30 cellular contexts compared by ENCODE assay signal in genomic region chr17:27974045-27974436, GRCh38.
"Had no signal": no experiment of that assay in that cellular context is flagged by ENCODE, and none has a peak within 500 bp of the region (broad histone marks: within the 10 kb centered on the region; RNA-seq: fewer than 3 reads in every experiment).

No MANE protein-coding gene starts in this region.

- H3K4me1 ChIP-seq: ascending aorta, breast epithelium, colonic mucosa, esophagus squamous epithelium, gastroesophageal sphincter had no signal

- H3K4me1 Mint-ChIP-seq: activated CD4-positive, alpha-beta memory T cell treated with anti-CD3 and anti-CD28 coated beads, Interleukin-2, amount 10 ng/mL, durations not matched to agents 7 days and 5 days; activated CD4-positive, alpha-beta T cell treated with anti-CD3 and anti-CD28 coated beads, Interleukin-2, amount 10 ng/mL, durations not matched to agents 7 days and 5 days; activated naive CD4-positive, alpha-beta T cell treated with anti-CD3 and anti-CD28 coated beads, Interleukin-2, amount 10 ng/mL, durations not matched to agents 7 days and 5 days; activated naive CD8-positive, alpha-beta T cell treated with anti-CD3 and anti-CD28 coated beads, Interleukin-2, amount 10 ng/mL, durations not matched to agents 7 days and 5 days had no signal

- H3K27me3 ChIP-seq: ascending aorta, breast epithelium, cardiac muscle cell, colonic mucosa, esophagus squamous epithelium, hepatocyte had no signal

- H3K4me2 ChIP-seq: hepatocyte had no signal

- H3K27ac ChIP-seq: ascending aorta, breast epithelium, cardiac muscle cell, colonic mucosa, gastroesophageal sphincter, heart right ventricle, hepatocyte had no signal

- DNase-seq: activated CD4-positive, alpha-beta memory T cell treated with anti-CD3 and anti-CD28 coated beads, Interleukin-2, amount 10 ng/mL, durations not matched to agents 7 days and 5 days; activated CD4-positive, alpha-beta T cell treated with anti-CD3 and anti-CD28 coated beads for 1 hour; activated CD4-positive, alpha-beta T cell treated with anti-CD3 and anti-CD28 coated beads for 4 hours; activated CD4-positive, alpha-beta T cell treated with anti-CD3 and anti-CD28 coated beads, Interleukin-2, amount 10 ng/mL, durations not matched to agents 7 days and 5 days; activated CD4-positive, alpha-beta T cell treated with anti-CD3 and anti-CD28 coated beads, Interleukin-2, amount 50 U/mL, for 4 hours; activated CD8-positive, alpha-beta memory T cell treated with anti-CD3 and anti-CD28 coated beads, Interleukin-2, amount 50 U/mL, for 48 hours; activated gamma-delta T cell; activated naive CD4-positive, alpha-beta T cell; activated naive CD4-positive, alpha-beta T cell treated with anti-CD3 and anti-CD28 coated beads, Interleukin-2, amount 10 ng/mL, durations not matched to agents 7 days and 5 days; activated naive CD8-positive, alpha-beta T cell treated with anti-CD3 and anti-CD28 coated beads, Interleukin-2, amount 10 ng/mL, durations not matched to agents 7 days and 5 days; activated T-cell treated with anti-CD3 and anti-CD28 coated beads for 4 hours; activated T-cell treated with anti-CD3 and anti-CD28 coated beads, Interleukin-2, amount 50 U/mL, for 24 hours; activated T-cell treated with anti-CD3 and anti-CD28 coated beads, Interleukin-2, amount 50 U/mL, for 72 hours; central memory CD4-positive, alpha-beta T cell; cerebellar nuclear complex; colonic mucosa; effector memory CD4-positive, alpha-beta T cell; esophagus squamous epithelium; foreskin melanocyte; heart right ventricle; T-helper 2 cell had no signal

- H3K36me3 ChIP-seq: ascending aorta, breast epithelium, cardiac muscle cell, colonic mucosa, esophagus squamous epithelium, gastroesophageal sphincter, heart right ventricle had no signal

- H3K79me2 ChIP-seq: hepatocyte had no signal

- H3K4me3 ChIP-seq: ascending aorta, breast epithelium, cardiac muscle cell, colonic mucosa, esophagus squamous epithelium, gastroesophageal sphincter, heart right ventricle, hepatocyte had no signal

- H2AFZ ChIP-seq: hepatocyte had no signal

- H3K27ac Mint-ChIP-seq: activated CD4-positive, alpha-beta memory T cell treated with anti-CD3 and anti-CD28 coated beads, Interleukin-2, amount 10 ng/mL, durations not matched to agents 7 days and 5 days; activated CD4-positive, alpha-beta T cell treated with anti-CD3 and anti-CD28 coated beads, Interleukin-2, amount 10 ng/mL, durations not matched to agents 7 days and 5 days; activated naive CD4-positive, alpha-beta T cell treated with anti-CD3 and anti-CD28 coated beads, Interleukin-2, amount 10 ng/mL, durations not matched to agents 7 days and 5 days; activated naive CD4-positive, alpha-beta T cell treated with anti-CD3 and anti-CD28 coated beads, Interleukin-2, amount 50 U/mL, for 72 hours; activated naive CD8-positive, alpha-beta T cell treated with anti-CD3 and anti-CD28 coated beads, Interleukin-2, amount 10 ng/mL, durations not matched to agents 7 days and 5 days; activated T-cell treated with anti-CD3 and anti-CD28 coated beads, Interleukin-2, amount 50 U/mL, for 24 hours; activated T-cell treated with anti-CD3 and anti-CD28 coated beads, Interleukin-2, amount 50 U/mL, for 72 hours; brain; endodermal cell; WTC11 had no signal

- H3K36me3 Mint-ChIP-seq: activated naive CD4-positive, alpha-beta T cell treated with anti-CD3 and anti-CD28 coated beads, Interleukin-2, amount 10 ng/mL, durations not matched to agents 7 days and 5 days; activated naive CD4-positive, alpha-beta T cell treated with anti-CD3 and anti-CD28 coated beads, Interleukin-2, amount 50 U/mL, for 72 hours; activated naive CD8-positive, alpha-beta T cell treated with anti-CD3 and anti-CD28 coated beads, Interleukin-2, amount 10 ng/mL, durations not matched to agents 7 days and 5 days; brain; WTC11 had no signal

- H3K9me3 ChIP-seq: ascending aorta, colonic mucosa, esophagus squamous epithelium, gastroesophageal sphincter had no signal

- ATAC-seq: activated naive CD4-positive, alpha-beta T cell treated with anti-CD3 and anti-CD28 coated beads, Interleukin-2, amount 50 U/mL, for 72 hours; activated T-cell treated with anti-CD3 and anti-CD28 coated beads, Interleukin-2, amount 50 U/mL, for 72 hours; gastroesophageal sphincter; heart right ventricle; WTC11 had no signal

- H3K4me3 Mint-ChIP-seq: activated CD4-positive, alpha-beta memory T cell treated with anti-CD3 and anti-CD28 coated beads, Interleukin-2, amount 10 ng/mL, durations not matched to agents 7 days and 5 days; activated CD4-positive, alpha-beta T cell treated with anti-CD3 and anti-CD28 coated beads, Interleukin-2, amount 10 ng/mL, durations not matched to agents 7 days and 5 days; activated naive CD4-positive, alpha-beta T cell treated with anti-CD3 and anti-CD28 coated beads, Interleukin-2, amount 10 ng/mL, durations not matched to agents 7 days and 5 days; activated naive CD8-positive, alpha-beta T cell treated with anti-CD3 and anti-CD28 coated beads, Interleukin-2, amount 10 ng/mL, durations not matched to agents 7 days and 5 days; activated T-cell treated with anti-CD3 and anti-CD28 coated beads, Interleukin-2, amount 50 U/mL, for 24 hours; activated T-cell treated with anti-CD3 and anti-CD28 coated beads, Interleukin-2, amount 50 U/mL, for 72 hours; brain; endodermal cell; WTC11 had no signal

- H3K9me3 Mint-ChIP-seq: activated CD4-positive, alpha-beta memory T cell treated with anti-CD3 and anti-CD28 coated beads, Interleukin-2, amount 10 ng/mL, durations not matched to agents 7 days and 5 days; activated CD4-positive, alpha-beta T cell treated with anti-CD3 and anti-CD28 coated beads, Interleukin-2, amount 10 ng/mL, durations not matched to agents 7 days and 5 days; activated naive CD4-positive, alpha-beta T cell treated with anti-CD3 and anti-CD28 coated beads, Interleukin-2, amount 10 ng/mL, durations not matched to agents 7 days and 5 days; activated naive CD4-positive, alpha-beta T cell treated with anti-CD3 and anti-CD28 coated beads, Interleukin-2, amount 50 U/mL, for 72 hours; activated naive CD8-positive, alpha-beta T cell treated with anti-CD3 and anti-CD28 coated beads, Interleukin-2, amount 10 ng/mL, durations not matched to agents 7 days and 5 days; activated T-cell treated with anti-CD3 and anti-CD28 coated beads, Interleukin-2, amount 50 U/mL, for 24 hours; activated T-cell treated with anti-CD3 and anti-CD28 coated beads, Interleukin-2, amount 50 U/mL, for 72 hours; brain; endodermal cell had no signal
